1 cellular context compared by ENCODE assay signal in genomic region chr4:183444953-183445543, GRCh38.
TF ChIP-seq lines count a peak whose summit lies in the region.

No MANE protein-coding gene starts in this region.

TF ChIP-seq in A549, 52 proteins besides CTCF, POLR2A, EP300 and RAD21 (continued from another document):
- no peak for TF ChIP-seq ZSCAN20 (CRISPR knock-in tag; IDR thresholded peaks at IDR 0.05)
- no peak for TF ChIP-seq ESRRA (IDR thresholded peaks at IDR 0.05; ENCODE audit: borderline replicate concordance, low read length)
- TF ChIP-seq HMGXB4 (CRISPR knock-in tag; IDR thresholded peaks at IDR 0.05; ENCODE audit: borderline replicate concordance): no peak
- no peak for TF ChIP-seq BCL3 (IDR thresholded peaks at IDR 0.05)
- TF ChIP-seq PHF8 (IDR thresholded peaks at IDR 0.05; ENCODE audit: borderline replicate concordance, low read depth): 0 out of 2 replicates have a peak, but pooled peaks have one; percentile 52
- TF ChIP-seq KDM5A (IDR thresholded peaks at IDR 0.05): no peak
